ENCODE assay signal across 1 cellular context in genomic region chr2:11540148-11540995, GRCh38.
TF ChIP-seq lines count a peak whose summit lies in the region.

No MANE protein-coding gene starts in this region.

TF ChIP-seq in HepG2, 621 proteins besides CTCF, POLR2A, EP300 and RAD21 (continued from another document and continues in another):
- TF ChIP-seq PAXIP1 (CRISPR knock-in tag; conservative IDR thresholded peaks at IDR 0.05): no peak; the same call in 1 of the 2 replicates
- TF ChIP-seq TRAFD1 (CRISPR knock-in tag; IDR thresholded peaks at IDR 0.05; ENCODE audit: borderline replicate concordance): no peak
- no peak; the same call in 1 of the 2 replicates for TF ChIP-seq ZNF605 (CRISPR knock-in tag; IDR thresholded peaks at IDR 0.05)
- TF ChIP-seq ZGPAT (CRISPR knock-in tag; IDR thresholded peaks at IDR 0.05): 0 out of 2 replicates have a peak, but pooled peaks have one; percentile 10
- TF ChIP-seq ZNF263 (CRISPR knock-in tag; IDR thresholded peaks at IDR 0.05): peak; percentile 22; the same call in 1 of the 2 replicates
- no peak for TF ChIP-seq ZKSCAN1 (IDR thresholded peaks at IDR 0.05; ENCODE audit: low read length)
- 0 out of 2 replicates have a peak, but pooled peaks have one; percentile 31 for TF ChIP-seq GATAD2A (CRISPR knock-in tag; IDR thresholded peaks at IDR 0.05)
- TF ChIP-seq CCDC6 (CRISPR knock-in tag; IDR thresholded peaks at IDR 0.05): no peak
- TF ChIP-seq MEIS2 (CRISPR knock-in tag; IDR thresholded peaks at IDR 0.05): no peak
- no peak for TF ChIP-seq MXD1 (CRISPR knock-in tag; IDR thresholded peaks at IDR 0.05)
- TF ChIP-seq NFYB (CRISPR knock-in tag; IDR thresholded peaks at IDR 0.05): no peak
- TF ChIP-seq FOXP4 (CRISPR knock-in tag; IDR thresholded peaks at IDR 0.05): no peak
- no peak; the same call in 1 of the 2 replicates for TF ChIP-seq ZNF772 (CRISPR knock-in tag; IDR thresholded peaks at IDR 0.05)
- no peak for TF ChIP-seq ZNF446 (CRISPR knock-in tag; IDR thresholded peaks at IDR 0.05)
- TF ChIP-seq KAT7 (CRISPR knock-in tag; IDR thresholded peaks at IDR 0.05; ENCODE audit: borderline replicate concordance): peak; percentile 76; the same call in 1 of the 2 replicates
- no peak for TF ChIP-seq GMEB1 (CRISPR knock-in tag; IDR thresholded peaks at IDR 0.05; ENCODE audit: borderline replicate concordance)
- TF ChIP-seq ZNF30 (CRISPR knock-in tag; IDR thresholded peaks at IDR 0.05): no peak
- no peak for TF ChIP-seq HMGXB4 (CRISPR knock-in tag; IDR thresholded peaks at IDR 0.05; ENCODE audit: borderline replicate concordance in 1 of 2, low read depth in 1 of 2)
- no peak for TF ChIP-seq ZNF556 (CRISPR knock-in tag; IDR thresholded peaks at IDR 0.05; ENCODE audit: borderline replicate concordance)
- TF ChIP-seq MLX (CRISPR knock-in tag; IDR thresholded peaks at IDR 0.05): no peak
- TF ChIP-seq TGIF2 (CRISPR knock-in tag; IDR thresholded peaks at IDR 0.05): 0 out of 2 replicates have a peak, but pooled peaks have one; percentile 58
- no peak for TF ChIP-seq TOE1 (CRISPR knock-in tag; IDR thresholded peaks at IDR 0.05)
- TF ChIP-seq PAWR (CRISPR knock-in tag; IDR thresholded peaks at IDR 0.05; ENCODE audit: borderline replicate concordance): no peak
- TF ChIP-seq SIX1 (CRISPR knock-in tag; IDR thresholded peaks at IDR 0.05; ENCODE audit: borderline replicate concordance): no peak
- no peak for TF ChIP-seq ETV5 (CRISPR knock-in tag; IDR thresholded peaks at IDR 0.05; ENCODE audit: borderline replicate concordance)
- no peak for TF ChIP-seq ZBTB43 (CRISPR knock-in tag; conservative IDR thresholded peaks at IDR 0.05)
- TF ChIP-seq BCL6 (CRISPR knock-in tag; IDR thresholded peaks at IDR 0.05): no peak
- TF ChIP-seq ZNF232 (CRISPR knock-in tag; IDR thresholded peaks at IDR 0.05; ENCODE audit: borderline replicate concordance): 0 out of 2 replicates have a peak, but pooled peaks have one; percentile 8
- TF ChIP-seq FIP1L1 (IDR thresholded peaks at IDR 0.05; ENCODE audit: borderline replicate concordance, insufficient read depth, low read depth, low read length): no peak
- no peak for TF ChIP-seq ZNF329 (CRISPR knock-in tag; IDR thresholded peaks at IDR 0.05; ENCODE audit: low read depth)
- TF ChIP-seq RBFOX2 (IDR thresholded peaks at IDR 0.05; ENCODE audit: low read depth, low read length): peak; percentile 52; the same call in 1 of the 2 replicates
- no peak for TF ChIP-seq TBP (CRISPR knock-in tag; IDR thresholded peaks at IDR 0.05)
- TF ChIP-seq GATAD1 (CRISPR knock-in tag; IDR thresholded peaks at IDR 0.05): no peak
- peak; percentile 22; the same call in 1 of the 2 replicates for TF ChIP-seq ZNF512B (CRISPR knock-in tag; IDR thresholded peaks at IDR 0.05; ENCODE audit: borderline replicate concordance)
- no peak for TF ChIP-seq ZNF251 (CRISPR knock-in tag; IDR thresholded peaks at IDR 0.05)
- no peak for TF ChIP-seq PHF5A (CRISPR knock-in tag; IDR thresholded peaks at IDR 0.05; ENCODE audit: low read depth, unreplicated experiment)
- no peak for TF ChIP-seq ZNF569 (CRISPR knock-in tag; IDR thresholded peaks at IDR 0.05; ENCODE audit: borderline replicate concordance)
- no peak for TF ChIP-seq ZNF780A (CRISPR knock-in tag; IDR thresholded peaks at IDR 0.05)
- TF ChIP-seq FOXK1 (CRISPR knock-in tag; IDR thresholded peaks at IDR 0.05; ENCODE audit: borderline replicate concordance, low read depth): no peak
- no peak for TF ChIP-seq ZNF792 (CRISPR knock-in tag; IDR thresholded peaks at IDR 0.05)
- TF ChIP-seq SCMH1 (CRISPR knock-in tag; IDR thresholded peaks at IDR 0.05; ENCODE audit: borderline replicate concordance): no peak
- TF ChIP-seq MAFF (IDR thresholded peaks at IDR 0.05; ENCODE audit: low read depth, low read length): no peak
- no peak for TF ChIP-seq SOX6 (IDR thresholded peaks at IDR 0.05)
- no peak for TF ChIP-seq SOX6 (CRISPR knock-in tag; IDR thresholded peaks at IDR 0.05)
- TF ChIP-seq NR2C2 (CRISPR knock-in tag; IDR thresholded peaks at IDR 0.05; ENCODE audit: borderline replicate concordance): no peak
- no peak for TF ChIP-seq YY1 (IDR thresholded peaks at IDR 0.05; ENCODE audit: insufficient read depth, insufficient replicate concordance, low read depth, low read length)
- TF ChIP-seq MYC (CRISPR knock-in tag; IDR thresholded peaks at IDR 0.05; ENCODE audit: borderline replicate concordance): no peak
- TF ChIP-seq FOXA1 (IDR thresholded peaks at IDR 0.05): no peak
- TF ChIP-seq FOXA1 (CRISPR knock-in tag; IDR thresholded peaks at IDR 0.05): peak; percentile 55; the same call in 1 of the 2 replicates
- TF ChIP-seq KDM2A (CRISPR knock-in tag; IDR thresholded peaks at IDR 0.05; ENCODE audit: borderline replicate concordance, low read depth): no peak; the same call in 1 of the 2 replicates
